In genomic region chr4:173168396-173169177, GRCh38 we compare ENCODE assay signal across 8 cellular contexts. TPM values are rescaled to one million over a fixed set of nuclear protein-coding genes. Genes with fewer than 3 reads are reported as not detected.
DNase-seq lines count a peak whose midpoint lies in the region; ATAC-seq and TF ChIP-seq lines count a peak whose summit lies in the region.

Gene GALNT7 (plus strand): TSS chr4:173168811. CDS start chr4:173168836, 25 bp downstream.

- peaks cover 42 to 47% of the 10 kb centered on the region in 2 donors for H3K4me1 Mint-ChIP-seq in natural killer cell
- H3K4me1 Mint-ChIP-seq in stimulated activated naive CD8-positive, alpha-beta T cell treated with anti-CD3 and anti-CD28 coated beads, Interleukin-15, Interleukin-2, amounts not matched to agents 100 ng/mL and 50 ng/mL, for 24 hours (ENCODE audit: low read depth), result peaks cover 53% of the 10 kb centered on the region

- no peaks in the 10 kb centered on the region for H3K9me3 ChIP-seq in fibroblast of lung (ENCODE audit: control insufficient read depth, insufficient read depth, low read depth, low read length)

- TF ChIP-seq EP300 in Ishikawa (IDR thresholded peaks at IDR 0.05; ENCODE audit: borderline replicate concordance), result peak; percentile 32; the same call in 1 of the 2 replicates

- no peaks in the 10 kb centered on the region for H3K9me3 Mint-ChIP-seq in natural killer cell
- no peaks in the 10 kb centered on the region for H3K9me3 Mint-ChIP-seq in stimulated activated naive CD8-positive, alpha-beta T cell treated with anti-CD3 and anti-CD28 coated beads, Interleukin-15, Interleukin-2, amounts not matched to agents 100 ng/mL and 50 ng/mL, for 24 hours

- peak; percentile 66 for DNase-seq in DMS153 treated with DMSO at 0.1 percent for 48 hours (lab: John Stamatoyannopoulos, UW; ENCODE audit: unreplicated experiment)
- peak; percentile 64 for DNase-seq in RKO (ENCODE audit: low spot score)
- peak; percentile 40 for DNase-seq in activated T-helper 1 cell treated with Interleukin-2 at 50 U/mL for 16 hours (ENCODE audit: low read depth)
- peak; percentile 57 to 71 for DNase-seq in fibroblast of lung (ENCODE audit: low read depth in 2 of 2)
- DNase-seq in natural killer cell, result peak; percentile 40

- H4K20me1 ChIP-seq in fibroblast of lung (ENCODE audit: control insufficient read depth, extremely low read depth, insufficient read depth, low read length), result no peaks in the 10 kb centered on the region

- TF ChIP-seq CTCF in fibroblast of lung (conservative IDR thresholded peaks at IDR 0.05 in 1 of 2, IDR thresholded peaks at IDR 0.05 in 1 of 2; ENCODE audit: low read depth in 1 of 2, low read length in 2 of 2) (no peak), natural killer cell (IDR thresholded peaks at IDR 0.05) (no peak)

- H3K36me3 ChIP-seq in fibroblast of lung (ENCODE audit: control insufficient read depth, insufficient read depth, low read length), result no peaks in the 10 kb centered on the region

- peaks cover 9% of the 10 kb centered on the region for H3K79me2 ChIP-seq in fibroblast of lung (ENCODE audit: control insufficient read depth, insufficient read depth, low read length)

- H3K27me3 Mint-ChIP-seq in natural killer cell (ENCODE audit: low read depth in 2 of 2), result no peaks in the 10 kb centered on the region
- H3K27me3 Mint-ChIP-seq in stimulated activated naive CD8-positive, alpha-beta T cell treated with anti-CD3 and anti-CD28 coated beads, Interleukin-15, Interleukin-2, amounts not matched to agents 100 ng/mL and 50 ng/mL, for 24 hours, result no peaks in the 10 kb centered on the region

- TF ChIP-seq RAD21 in Ishikawa (IDR thresholded peaks at IDR 0.05; ENCODE audit: low read depth), result no peak; the same call in 1 of the 2 replicates

- intact Hi-C loops in natural killer cell (cut with micrococcal nuclease), result loop anchor here (1.0 to 5.0 kb wide), 2 partner anchors 164 to 201 kb away; partner anchors contain the start of gene HMGB2

- H3K4me1 ChIP-seq in fibroblast of lung (ENCODE audit: control insufficient read depth, extremely low read depth, insufficient read depth, low read length), result peaks cover 5% of the 10 kb centered on the region

- ATAC-seq in GM21529 (IDR thresholded peaks at IDR 0.05; ENCODE audit: unreplicated experiment) (peak; percentile 35), natural killer cell (peak; percentile 56 to 60 (median 57))

- H3K4me2 ChIP-seq in fibroblast of lung (ENCODE audit: extremely low read depth, insufficient read depth, low read length), result peak within 1 kb of the TSS; percentile 85

- H3K4me3 ChIP-seq in fibroblast of lung (replicated peaks in 1 of 4; ENCODE audit: control extremely low read depth in 1 of 4, insufficient read depth in 1 of 4, low read depth in 3 of 4, low read length in 4 of 4), result peak within 1 kb of the TSS; percentile 66 to 89 (median 70)

- H3K9ac ChIP-seq in fibroblast of lung (ENCODE audit: insufficient read depth, low read length), result peak within 1 kb of the TSS; percentile 51

- H3K36me3 Mint-ChIP-seq in natural killer cell, result no peaks in the 10 kb centered on the region
- no peaks in the 10 kb centered on the region for H3K36me3 Mint-ChIP-seq in stimulated activated naive CD8-positive, alpha-beta T cell treated with anti-CD3 and anti-CD28 coated beads, Interleukin-15, Interleukin-2, amounts not matched to agents 100 ng/mL and 50 ng/mL, for 24 hours (ENCODE audit: low read depth)

- H3K27ac Mint-ChIP-seq in natural killer cell, result peak within 1 kb of the TSS; percentile 80 to 93
- H3K27ac Mint-ChIP-seq in stimulated activated naive CD8-positive, alpha-beta T cell treated with anti-CD3 and anti-CD28 coated beads, Interleukin-15, Interleukin-2, amounts not matched to agents 100 ng/mL and 50 ng/mL, for 24 hours, result peak within 1 kb of the TSS; percentile 90

- peak within 1 kb of the TSS; percentile 65 for H3K27ac ChIP-seq in fibroblast of lung (ENCODE audit: insufficient read depth, low read length)

- H2AFZ ChIP-seq in fibroblast of lung (ENCODE audit: low read length), result peak within 1 kb of the TSS; percentile 73

- H3K4me3 Mint-ChIP-seq in natural killer cell, result peak within 1 kb of the TSS; percentile 99
- H3K4me3 Mint-ChIP-seq in stimulated activated naive CD8-positive, alpha-beta T cell treated with anti-CD3 and anti-CD28 coated beads, Interleukin-15, Interleukin-2, amounts not matched to agents 100 ng/mL and 50 ng/mL, for 24 hours, result peak within 1 kb of the TSS; percentile 92

- no peaks in the 10 kb centered on the region for H3K27me3 ChIP-seq in fibroblast of lung (ENCODE audit: control insufficient read depth, insufficient read depth, low read length)

TF ChIP-seq in Ishikawa, 13 proteins besides CTCF, POLR2A, EP300 and RAD21:
- TF ChIP-seq ZBTB7A (IDR thresholded peaks at IDR 0.05; ENCODE audit: low read depth) (peak; percentile 99), TEAD4 (IDR thresholded peaks at IDR 0.05) (no peak), YY1 (IDR thresholded peaks at IDR 0.05; ENCODE audit: low read depth) (no peak), TAF1 (IDR thresholded peaks at IDR 0.05; ENCODE audit: low read depth) (peak; percentile 35), CREB1 (IDR thresholded peaks at IDR 0.05; ENCODE audit: low read depth) (no peak), REST (IDR thresholded peaks at IDR 0.05; ENCODE audit: low read depth) (no peak), FOXM1 (IDR thresholded peaks at IDR 0.05; ENCODE audit: borderline replicate concordance, low read depth) (no peak), CEBPB (IDR thresholded peaks at IDR 0.05) (no peak), TCF12 (IDR thresholded peaks at IDR 0.05; ENCODE audit: low read depth) (no peak; the same call in 1 of the 2 replicates), EGR1 (IDR thresholded peaks at IDR 0.05) (no peak), USF1 (IDR thresholded peaks at IDR 0.05) (no peak), MAX (IDR thresholded peaks at IDR 0.05) (peak; percentile 5; the same call in 1 of the 2 replicates), NFIC (IDR thresholded peaks at IDR 0.05) (no peak)

RNA-seq across cellular contexts. Expression of gene GALNT7, which starts in this region (rescaled TPM):
- total RNA-seq in fibroblast of lung (25.4 and 45.4 TPM in 2 replicates), natural killer cell (10 to 100 TPM; 10.9 to 20.8 (median 15.6) TPM)
- polyA plus RNA-seq in fibroblast of lung, result 26.7 and 40.4 TPM in 2 replicates
- 18.5 and 25.0 TPM in 2 replicates for polyA plus RNA-seq in fibroblast of lung (2012)
- polyA minus RNA-seq in fibroblast of lung (ENCODE audit: low replicate concordance), result 8.4 and 17.8 TPM in 2 replicates

Comparison
In these comparisons a context has a peak if more than half of its experiments do, and no peak if none do; other contexts are left out.
1. Peak in every context shown above with its lines: DNase-seq, ATAC-seq, H3K4me3 ChIP-seq and H3K27ac ChIP-seq.